In genomic region chr2:13056259-13056843, GRCh38 we compare ENCODE assay signal across 2 cellular contexts.
TF ChIP-seq lines count a peak whose summit lies in the region.

No MANE protein-coding gene starts in this region.

TF ChIP-seq in A549, 52 proteins besides CTCF, POLR2A, EP300 and RAD21 (continued from another document):
- TF ChIP-seq REST (IDR thresholded peaks at IDR 0.05) (no peak), HEYL (CRISPR knock-in tag; IDR thresholded peaks at IDR 0.05) (no peak)

TF ChIP-seq in GM23338, 12 proteins besides CTCF, POLR2A, EP300 and RAD21 (continued from another document):
- TF ChIP-seq ZNF331 (CRISPR knock-in tag; IDR thresholded peaks at IDR 0.05; ENCODE audit: low read depth) (no peak), STAT1 (IDR thresholded peaks at IDR 0.05; ENCODE audit: unreplicated experiment) (no peak), ZNF114 (CRISPR knock-in tag; IDR thresholded peaks at IDR 0.05) (no peak), EZH2 (IDR thresholded peaks at IDR 0.05; ENCODE audit: low read depth, unreplicated experiment) (no peak)
